36 cellular contexts compared by ENCODE assay signal in the genomic region with DNA sequence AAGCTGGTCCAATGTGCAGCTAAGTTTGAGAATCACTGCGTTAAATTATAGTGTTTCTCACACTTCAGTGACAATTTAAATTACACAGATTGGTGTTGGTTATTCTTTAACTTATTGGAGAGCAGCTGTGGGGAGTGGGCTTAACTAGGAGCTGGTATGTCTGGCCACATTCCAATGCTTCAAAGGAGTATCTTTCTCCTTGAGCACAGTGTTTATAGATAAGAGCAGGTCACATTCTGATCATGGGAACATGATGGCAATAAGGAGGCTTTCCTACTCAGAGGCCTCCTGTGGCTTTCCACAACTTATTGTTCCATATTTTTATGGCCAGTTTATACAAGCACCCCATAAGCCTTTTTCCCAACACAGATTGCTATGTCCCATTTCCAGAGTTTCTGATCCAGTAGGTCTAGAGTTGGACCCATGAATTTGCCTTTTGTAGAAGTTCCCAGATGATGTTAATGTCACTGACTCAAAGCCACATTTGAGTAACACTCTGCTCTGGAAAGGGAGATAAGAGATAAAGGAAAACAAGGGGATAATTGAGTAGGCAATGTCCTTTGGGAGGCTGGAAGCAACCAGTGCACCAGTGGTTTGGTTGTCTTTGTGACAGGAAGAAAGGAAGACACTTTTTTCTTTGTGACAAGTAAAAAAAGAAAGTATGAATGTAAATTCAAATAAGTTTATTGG. TPM values are rescaled to one million over a fixed set of nuclear protein-coding genes. Genes with fewer than 3 reads are reported as not detected.
"Had no signal": no experiment of that assay in that cellular context is flagged by ENCODE, and none has a peak within 500 bp of the region (broad histone marks: within the 10 kb centered on the region; RNA-seq: fewer than 3 reads in every experiment).

No MANE protein-coding gene starts in this region.

- H3K36me3 ChIP-seq: adrenal gland, gastroesophageal sphincter, left lung, lower lobe of right lung, neutrophil, ovary, prostate gland, thyroid gland, upper lobe of left lung, vagina had no signal

- H3K4me2 ChIP-seq: smooth muscle cell had no signal

- ATAC-seq: activated CD4-positive, alpha-beta T cell treated with anti-CD3 and anti-CD28 coated beads for 36 hours; activated CD8-positive, alpha-beta memory T cell treated with anti-CD3 and anti-CD28 coated beads, Interleukin-2, amount 10 ng/mL, durations not matched to agents 7 days and 5 days; activated CD8-positive, alpha-beta T cell treated with anti-CD3 and anti-CD28 coated beads, Interleukin-2, amount 10 ng/mL, durations not matched to agents 7 days and 5 days; body of pancreas; gastroesophageal sphincter; left lung; lower lobe of right lung; stimulated activated memory B cell treated with anti-CD40 and anti-IgM and Interleukin-4, amounts not matched to agents 10 μg/mL and 1 μg/mL and 100 μg/mL, for 72 hours; stimulated activated naive CD8-positive, alpha-beta T cell treated with anti-CD3 and anti-CD28 coated beads, Interleukin-15, amount 100 ng/mL, for 72 hours; T-helper 17 cell had no signal

- DNase-seq: activated B cell treated with CpG ODN at 0.5 μM for 24 hours; activated CD4-positive, alpha-beta T cell treated with anti-CD3 and anti-CD28 coated beads for 36 hours; activated CD8-positive, alpha-beta memory T cell treated with anti-CD3 and anti-CD28 coated beads, Interleukin-2, amount 10 ng/mL, durations not matched to agents 7 days and 5 days; activated CD8-positive, alpha-beta T cell treated with anti-CD3 and anti-CD28 coated beads, Interleukin-2, amount 10 ng/mL, durations not matched to agents 7 days and 5 days; activated naive CD4-positive, alpha-beta T cell; activated naive CD8-positive, alpha-beta T cell treated with anti-CD3 and anti-CD28 coated beads for 36 hours; activated T-cell treated with anti-CD3 and anti-CD28 coated beads, Interleukin-2, amount 50 U/mL, for 48 hours; adrenal gland; aorta; body of pancreas; cerebellar nuclear complex; dorsolateral prefrontal cortex; effector memory CD4-positive, alpha-beta T cell; kidney glomerular epithelial cell; left lung; lower lobe of right lung; nephron progenitor cell; ovary; retina; stimulated activated CD4-positive, alpha-beta T cell treated with anti-CD3 and anti-CD28 coated beads, Interleukin-1b, Interleukin-23, amount 100 ng/mL, for 48 hours; stimulated activated CD4-positive, alpha-beta T cell treated with anti-CD3 and anti-CD28 coated beads, Interleukin-4, amount 100 ng/mL, for 4 hours; stimulated activated CD8-positive, alpha-beta memory T cell treated with anti-CD3 and anti-CD28 coated beads, Interleukin-4, amount 100 ng/mL, for 48 hours; stimulated activated naive CD8-positive, alpha-beta T cell treated with anti-CD3 and anti-CD28 coated beads, Interleukin-15, amount 100 ng/mL, for 72 hours; substantia nigra; T-helper 17 cell; T1000; thyroid gland; upper lobe of left lung had no signal

- H3K27me3 Mint-ChIP-seq: activated B cell treated with CpG ODN at 0.5 μM for 24 hours; activated CD4-positive, alpha-beta T cell treated with anti-CD3 and anti-CD28 coated beads for 36 hours; activated CD8-positive, alpha-beta memory T cell treated with anti-CD3 and anti-CD28 coated beads, Interleukin-2, amount 10 ng/mL, durations not matched to agents 7 days and 5 days; stimulated activated memory B cell treated with anti-CD40 and anti-IgM and Interleukin-4, amounts not matched to agents 10 μg/mL and 1 μg/mL and 100 μg/mL, for 72 hours; stimulated activated naive CD8-positive, alpha-beta T cell treated with anti-CD3 and anti-CD28 coated beads, Interleukin-15, amount 100 ng/mL, for 72 hours had no signal

- H3K4me3 Mint-ChIP-seq: activated B cell treated with CpG ODN at 0.5 μM for 24 hours; activated CD4-positive, alpha-beta T cell treated with anti-CD3 and anti-CD28 coated beads for 36 hours; activated CD8-positive, alpha-beta memory T cell treated with anti-CD3 and anti-CD28 coated beads, Interleukin-2, amount 10 ng/mL, durations not matched to agents 7 days and 5 days; activated CD8-positive, alpha-beta T cell treated with anti-CD3 and anti-CD28 coated beads, Interleukin-2, amount 10 ng/mL, durations not matched to agents 7 days and 5 days; activated naive CD8-positive, alpha-beta T cell treated with anti-CD3 and anti-CD28 coated beads for 36 hours; nephron progenitor cell; stimulated activated memory B cell treated with anti-CD40 and anti-IgM and Interleukin-4, amounts not matched to agents 10 μg/mL and 1 μg/mL and 100 μg/mL, for 72 hours; stimulated activated naive CD8-positive, alpha-beta T cell treated with anti-CD3 and anti-CD28 coated beads, Interleukin-15, amount 100 ng/mL, for 72 hours; T-helper 17 cell had no signal

- H3K9me3 Mint-ChIP-seq: activated T-helper 2 cell treated with anti-CD3 and anti-CD28 coated beads, Interferon-gamma antibody, Interleukin-2, Interleukin-4, amounts not matched to agents 10 μg/mL and 5 μg/mL and 100 μg/mL, durations not matched to agents 14 hours and 24 hours and 36 hours; stimulated activated memory B cell treated with anti-CD40 and anti-IgM and Interleukin-4, amounts not matched to agents 10 μg/mL and 1 μg/mL and 100 μg/mL, for 72 hours; stimulated activated naive CD8-positive, alpha-beta T cell treated with anti-CD3 and anti-CD28 coated beads, Interleukin-15, amount 100 ng/mL, for 72 hours had no signal

- H3K4me3 ChIP-seq: adrenal gland, body of pancreas, coronary artery, dorsolateral prefrontal cortex, gastroesophageal sphincter, left lung, lower lobe of right lung, ovary, prostate gland, smooth muscle cell, thyroid gland, upper lobe of left lung, vagina had no signal

- H3K27me3 ChIP-seq: adrenal gland, body of pancreas, dorsolateral prefrontal cortex, gastroesophageal sphincter, left lung, neutrophil, ovary, thyroid gland, upper lobe of left lung, vagina had no signal

- H3K4me1 Mint-ChIP-seq: activated B cell treated with CpG ODN at 0.5 μM for 24 hours; activated CD4-positive, alpha-beta T cell treated with anti-CD3 and anti-CD28 coated beads for 36 hours; activated CD8-positive, alpha-beta memory T cell treated with anti-CD3 and anti-CD28 coated beads, Interleukin-2, amount 10 ng/mL, durations not matched to agents 7 days and 5 days; activated naive CD8-positive, alpha-beta T cell treated with anti-CD3 and anti-CD28 coated beads for 36 hours; nephron progenitor cell; stimulated activated memory B cell treated with anti-CD40 and anti-IgM and Interleukin-4, amounts not matched to agents 10 μg/mL and 1 μg/mL and 100 μg/mL, for 72 hours; stimulated activated naive CD8-positive, alpha-beta T cell treated with anti-CD3 and anti-CD28 coated beads, Interleukin-15, amount 100 ng/mL, for 72 hours; T-helper 17 cell had no signal

- H3K36me3 Mint-ChIP-seq: activated CD8-positive, alpha-beta memory T cell treated with anti-CD3 and anti-CD28 coated beads, Interleukin-2, amount 10 ng/mL, durations not matched to agents 7 days and 5 days; activated naive CD8-positive, alpha-beta T cell treated with anti-CD3 and anti-CD28 coated beads for 36 hours; stimulated activated memory B cell treated with anti-CD40 and anti-IgM and Interleukin-4, amounts not matched to agents 10 μg/mL and 1 μg/mL and 100 μg/mL, for 72 hours had no signal

- H3K27ac Mint-ChIP-seq: activated B cell treated with CpG ODN at 0.5 μM for 24 hours; activated CD4-positive, alpha-beta T cell treated with anti-CD3 and anti-CD28 coated beads for 36 hours; activated CD8-positive, alpha-beta memory T cell treated with anti-CD3 and anti-CD28 coated beads, Interleukin-2, amount 10 ng/mL, durations not matched to agents 7 days and 5 days; activated CD8-positive, alpha-beta T cell treated with anti-CD3 and anti-CD28 coated beads, Interleukin-2, amount 10 ng/mL, durations not matched to agents 7 days and 5 days; activated naive CD8-positive, alpha-beta T cell treated with anti-CD3 and anti-CD28 coated beads for 36 hours; activated T-helper 2 cell treated with anti-CD3 and anti-CD28 coated beads, Interferon-gamma antibody, Interleukin-2, Interleukin-4, amounts not matched to agents 10 μg/mL and 5 μg/mL and 100 μg/mL, durations not matched to agents 14 hours and 24 hours and 36 hours; nephron progenitor cell; stimulated activated memory B cell treated with anti-CD40 and anti-IgM and Interleukin-4, amounts not matched to agents 10 μg/mL and 1 μg/mL and 100 μg/mL, for 72 hours; stimulated activated naive CD8-positive, alpha-beta T cell treated with anti-CD3 and anti-CD28 coated beads, Interleukin-15, amount 100 ng/mL, for 72 hours; T-helper 17 cell had no signal

- H3K27ac ChIP-seq: adrenal gland, body of pancreas, coronary artery, dorsolateral prefrontal cortex, gastroesophageal sphincter, left lung, lower lobe of right lung, neutrophil, ovary, prostate gland, thyroid gland, upper lobe of left lung, vagina had no signal

- H3K4me1 ChIP-seq: adrenal gland, body of pancreas, prostate gland had no signal

- H3K9me3 ChIP-seq: adrenal gland, body of pancreas, gastroesophageal sphincter, lower lobe of right lung, neutrophil, ovary, prostate gland, thyroid gland, upper lobe of left lung, vagina had no signal

RNA-seq across cellular contexts. Expression of a gene that starts 33.0 kb away (rescaled TPM):
- total RNA-seq: activated B cell treated with CpG ODN at 0.5 μM for 24 hours; activated CD4-positive, alpha-beta T cell treated with anti-CD3 and anti-CD28 coated beads for 36 hours; activated CD8-positive, alpha-beta memory T cell treated with anti-CD3 and anti-CD28 coated beads, Interleukin-2, amount 10 ng/mL, durations not matched to agents 7 days and 5 days; activated naive CD8-positive, alpha-beta T cell treated with anti-CD3 and anti-CD28 coated beads for 36 hours; activated T-helper 2 cell treated with anti-CD3 and anti-CD28 coated beads, Interferon-gamma antibody, Interleukin-2, Interleukin-4, amounts not matched to agents 10 μg/mL and 5 μg/mL and 100 μg/mL, durations not matched to agents 14 hours and 24 hours and 36 hours had no signal
